Comparison of ENCODE assay signal across 34 cellular contexts in genomic region chr7:49860293-49860692, GRCh38.
"Had no signal": no experiment of that assay in that cellular context is flagged by ENCODE, and none has a peak within 500 bp of the region (broad histone marks: within the 10 kb centered on the region; RNA-seq: fewer than 3 reads in every experiment).

No MANE protein-coding gene starts in this region.

- H3K4me3 ChIP-seq: adrenal gland, body of pancreas, breast epithelium had no signal

- H3K27ac Mint-ChIP-seq: activated B cell treated with CpG ODN at 0.5 μM for 24 hours; activated CD4-positive, alpha-beta memory T cell treated with anti-CD3 and anti-CD28 coated beads, Interleukin-2, amount 10 ng/mL, durations not matched to agents 7 days and 5 days; activated CD4-positive, alpha-beta T cell treated with anti-CD3 and anti-CD28 coated beads, Interleukin-2, amount 10 ng/mL, durations not matched to agents 24 days and 14 days; activated naive CD4-positive, alpha-beta T cell treated with anti-CD3 and anti-CD28 coated beads for 36 hours; activated naive CD4-positive, alpha-beta T cell treated with anti-CD3 and anti-CD28 coated beads, Interleukin-2, amount 50 U/mL, for 72 hours; activated naive CD8-positive, alpha-beta T cell treated with anti-CD3 and anti-CD28 coated beads for 36 hours; activated T-cell treated with anti-CD3 and anti-CD28 coated beads, Interleukin-2, amount 50 U/mL, for 72 hours; activated T-helper 1 cell treated with anti-CD3 and anti-CD28 coated beads, Interleukin-12 subunit alpha, Interleukin-12 subunit beta, Interleukin-2, Interleukin-4 antibody, amounts not matched to agents 30 ng/mL and 10 ng/mL and 1 ng/mL, durations not matched to agents 14 hours and 24 hours and 36 hours; activated T-helper 17 cell treated with anti-CD3 and anti-CD28 coated beads, Interleukin-2, amount 50 U/mL, for 72 hours; T-helper 1 cell treated with Interleukin-12 subunit alpha and Interleukin-12 subunit beta and Interleukin-4 antibody, amounts not matched to agents 30 μg/mL and 1 μg/mL, for 36 hours; T-helper 2 cell treated with Interferon-gamma antibody and Interleukin-4, amounts not matched to agents 5 μg/mL and 100 μg/mL, for 36 hours had no signal

- H3K27me3 Mint-ChIP-seq: activated B cell treated with CpG ODN at 0.5 μM for 24 hours; activated CD4-positive, alpha-beta memory T cell treated with anti-CD3 and anti-CD28 coated beads, Interleukin-2, amount 10 ng/mL, durations not matched to agents 7 days and 5 days; activated CD4-positive, alpha-beta T cell treated with anti-CD3 and anti-CD28 coated beads, Interleukin-2, amount 10 ng/mL, durations not matched to agents 24 days and 14 days; activated naive CD8-positive, alpha-beta T cell treated with anti-CD3 and anti-CD28 coated beads for 36 hours had no signal

- H3K36me3 Mint-ChIP-seq: activated naive CD4-positive, alpha-beta T cell treated with anti-CD3 and anti-CD28 coated beads, Interleukin-2, amount 50 U/mL, for 72 hours; activated naive CD8-positive, alpha-beta T cell treated with anti-CD3 and anti-CD28 coated beads for 36 hours had no signal

- H3K36me3 ChIP-seq: adrenal gland, brain microvascular endothelial cell, breast epithelium had no signal

- H3K4me1 Mint-ChIP-seq: activated B cell treated with CpG ODN at 0.5 μM for 24 hours; activated CD4-positive, alpha-beta memory T cell treated with anti-CD3 and anti-CD28 coated beads, Interleukin-2, amount 10 ng/mL, durations not matched to agents 7 days and 5 days; activated CD4-positive, alpha-beta T cell treated with anti-CD3 and anti-CD28 coated beads, Interleukin-2, amount 10 ng/mL, durations not matched to agents 24 days and 14 days; activated naive CD8-positive, alpha-beta T cell treated with anti-CD3 and anti-CD28 coated beads for 36 hours; activated T-helper 17 cell treated with anti-CD3 and anti-CD28 coated beads, Interleukin-2, amount 50 U/mL, for 72 hours had no signal

- DNase-seq: activated B cell treated with CpG ODN at 0.5 μM for 24 hours; activated CD4-positive, alpha-beta memory T cell treated with anti-CD3 and anti-CD28 coated beads, Interleukin-2, amount 10 ng/mL, durations not matched to agents 7 days and 5 days; activated CD4-positive, alpha-beta T cell treated with anti-CD3 and anti-CD28 coated beads for 4 hours; activated CD4-positive, alpha-beta T cell treated with anti-CD3 and anti-CD28 coated beads, Interleukin-2, amount 10 ng/mL, durations not matched to agents 24 days and 14 days; activated CD4-positive, alpha-beta T cell treated with anti-CD3 and anti-CD28 coated beads, Interleukin-2, amount 50 U/mL, for 1 hour; activated CD4-positive, alpha-beta T cell treated with anti-CD3 and anti-CD28 coated beads, Interleukin-2, amount 50 U/mL, for 4 hours; activated CD4-positive, CD25-positive, alpha-beta regulatory T cell treated with anti-CD3 and anti-CD28 coated beads, Interleukin-2, amount 50 U/mL, for 72 hours; activated CD8-positive, alpha-beta memory T cell treated with anti-CD3 and anti-CD28 coated beads, Interleukin-2, amount 50 U/mL, for 4 hours; activated effector memory CD4-positive, alpha-beta T cell treated with anti-CD3 and anti-CD28 coated beads, Interleukin-2, amount 50 U/mL, for 16 hours; activated gamma-delta T cell treated with Interleukin-2 at 50 U/mL for 16 hours; activated naive CD4-positive, alpha-beta T cell; activated naive CD4-positive, alpha-beta T cell treated with anti-CD3 and anti-CD28 coated beads for 36 hours; activated naive CD4-positive, alpha-beta T cell treated with anti-CD3 and anti-CD28 coated beads, Interleukin-2, amount 50 U/mL, for 16 hours; activated naive CD8-positive, alpha-beta T cell treated with anti-CD3 and anti-CD28 coated beads for 36 hours; activated T-cell treated with anti-CD3 and anti-CD28 coated beads for 4 hours; activated T-cell treated with anti-CD3 and anti-CD28 coated beads, Interleukin-2, amount 50 U/mL, for 1 hour; activated T-cell treated with anti-CD3 and anti-CD28 coated beads, Interleukin-2, amount 50 U/mL, for 4 hours; activated T-cell treated with anti-CD3 and anti-CD28 coated beads, Interleukin-2, amount 50 U/mL, for 72 hours; adrenal gland; amniotic stem cell; aorta; body of pancreas; brain microvascular endothelial cell; central memory CD4-positive, alpha-beta T cell; T-helper 1 cell; T-helper 2 cell; T-helper 9 cell had no signal

- H3K4me3 Mint-ChIP-seq: activated B cell treated with CpG ODN at 0.5 μM for 24 hours; activated CD4-positive, alpha-beta memory T cell treated with anti-CD3 and anti-CD28 coated beads, Interleukin-2, amount 10 ng/mL, durations not matched to agents 7 days and 5 days; activated CD4-positive, alpha-beta T cell treated with anti-CD3 and anti-CD28 coated beads, Interleukin-2, amount 10 ng/mL, durations not matched to agents 24 days and 14 days; activated naive CD4-positive, alpha-beta T cell treated with anti-CD3 and anti-CD28 coated beads for 36 hours; activated naive CD8-positive, alpha-beta T cell treated with anti-CD3 and anti-CD28 coated beads for 36 hours; activated T-cell treated with anti-CD3 and anti-CD28 coated beads, Interleukin-2, amount 50 U/mL, for 4 hours; activated T-cell treated with anti-CD3 and anti-CD28 coated beads, Interleukin-2, amount 50 U/mL, for 72 hours; activated T-helper 1 cell treated with anti-CD3 and anti-CD28 coated beads, Interleukin-12 subunit alpha, Interleukin-12 subunit beta, Interleukin-2, Interleukin-4 antibody, amounts not matched to agents 30 ng/mL and 10 ng/mL and 1 ng/mL, durations not matched to agents 14 hours and 24 hours and 36 hours; activated T-helper 17 cell treated with anti-CD3 and anti-CD28 coated beads, Interleukin-2, amount 50 U/mL, for 72 hours; T-helper 1 cell treated with Interleukin-12 subunit alpha and Interleukin-12 subunit beta and Interleukin-4 antibody, amounts not matched to agents 30 μg/mL and 1 μg/mL, for 36 hours; T-helper 2 cell treated with Interferon-gamma antibody and Interleukin-4, amounts not matched to agents 5 μg/mL and 100 μg/mL, for 36 hours had no signal

- H3K9me3 Mint-ChIP-seq: activated B cell treated with CpG ODN at 0.5 μM for 24 hours; activated CD4-positive, alpha-beta memory T cell treated with anti-CD3 and anti-CD28 coated beads, Interleukin-2, amount 10 ng/mL, durations not matched to agents 7 days and 5 days; activated CD4-positive, alpha-beta T cell treated with anti-CD3 and anti-CD28 coated beads, Interleukin-2, amount 10 ng/mL, durations not matched to agents 24 days and 14 days; activated naive CD4-positive, alpha-beta T cell treated with anti-CD3 and anti-CD28 coated beads for 36 hours; activated naive CD4-positive, alpha-beta T cell treated with anti-CD3 and anti-CD28 coated beads, Interleukin-2, amount 50 U/mL, for 72 hours; activated naive CD8-positive, alpha-beta T cell treated with anti-CD3 and anti-CD28 coated beads for 36 hours; activated T-cell treated with anti-CD3 and anti-CD28 coated beads, Interleukin-2, amount 50 U/mL, for 4 hours; activated T-cell treated with anti-CD3 and anti-CD28 coated beads, Interleukin-2, amount 50 U/mL, for 72 hours; activated T-helper 1 cell treated with anti-CD3 and anti-CD28 coated beads, Interleukin-12 subunit alpha, Interleukin-12 subunit beta, Interleukin-2, Interleukin-4 antibody, amounts not matched to agents 30 ng/mL and 10 ng/mL and 1 ng/mL, durations not matched to agents 14 hours and 24 hours and 36 hours; activated T-helper 17 cell treated with anti-CD3 and anti-CD28 coated beads, Interleukin-2, amount 50 U/mL, for 72 hours; T-helper 1 cell treated with Interleukin-12 subunit alpha and Interleukin-12 subunit beta and Interleukin-4 antibody, amounts not matched to agents 30 μg/mL and 1 μg/mL, for 36 hours; T-helper 2 cell treated with Interferon-gamma antibody and Interleukin-4, amounts not matched to agents 5 μg/mL and 100 μg/mL, for 36 hours had no signal

- H3K27me3 ChIP-seq: adrenal gland, body of pancreas, brain microvascular endothelial cell, breast epithelium had no signal

- H3K4me1 ChIP-seq: adrenal gland, body of pancreas, breast epithelium had no signal

- H3K27ac ChIP-seq: adrenal gland, body of pancreas, brain microvascular endothelial cell, breast epithelium, VCaP had no signal

- ATAC-seq: activated naive CD4-positive, alpha-beta T cell treated with anti-CD3 and anti-CD28 coated beads, Interleukin-2, amount 50 U/mL, for 72 hours; activated T-cell treated with anti-CD3 and anti-CD28 coated beads, Interleukin-2, amount 50 U/mL, for 4 hours; activated T-cell treated with anti-CD3 and anti-CD28 coated beads, Interleukin-2, amount 50 U/mL, for 72 hours; activated T-helper 17 cell treated with anti-CD3 and anti-CD28 coated beads, Interleukin-2, amount 50 U/mL, for 72 hours; body of pancreas had no signal
